1 cellular context compared by ENCODE assay signal in genomic region chr2:181911830-181912229, GRCh38.
TF ChIP-seq lines count a peak whose summit lies in the region.

No MANE protein-coding gene starts in this region.

TF ChIP-seq in GM12878, 131 proteins besides CTCF, POLR2A, EP300 and RAD21 (continued from another document):
- no peak for TF ChIP-seq CUX1 (IDR thresholded peaks at IDR 0.05; ENCODE audit: insufficient replicate concordance, low read depth, low read length)
- TF ChIP-seq ETV6 (conservative IDR thresholded peaks at IDR 0.05 in 1 of 2, IDR thresholded peaks at IDR 0.05 in 1 of 2; ENCODE audit: borderline replicate concordance in 1 of 2, low read depth in 1 of 2), result no peak
- TF ChIP-seq SREBF1 (IDR thresholded peaks at IDR 0.05; ENCODE audit: low read length), result no peak
